In genomic region chr15:82140859-82141258, GRCh38 we compare ENCODE assay signal across 17 cellular contexts.
DNase-seq lines count a peak whose midpoint lies in the region; ATAC-seq, FAIRE-seq and TF ChIP-seq lines count a peak whose summit lies in the region.
"Had no signal": no experiment of that assay in that cellular context is flagged by ENCODE, and none has a peak within 500 bp of the region (broad histone marks: within the 10 kb centered on the region; RNA-seq: fewer than 3 reads in every experiment).

No MANE protein-coding gene starts in this region.

- intact Hi-C loops in activated T-helper 2 cell treated with anti-CD3 and anti-CD28 coated beads, Interferon-gamma antibody, Interleukin-2, Interleukin-4, amounts not matched to agents 10 μg/mL and 5 μg/mL and 100 μg/mL, durations not matched to agents 14 hours and 24 hours and 36 hours (cut with micrococcal nuclease): no loop called here

- H3K9me3 ChIP-seq in keratinocyte (ENCODE audit: control insufficient read depth, low read depth, low read length) (no peaks in the 10 kb centered on the region), neural progenitor cell (ENCODE audit: low read depth) (no peaks in the 10 kb centered on the region)

- no peak overlapping the region for H3K9ac ChIP-seq in keratinocyte (ENCODE audit: control insufficient read depth, extremely low read depth, insufficient read depth, low read length)
- H3K9ac ChIP-seq in neural progenitor cell: no peak overlapping the region
- H3K9ac ChIP-seq: KMS-11 had no signal

- H3K36me3 Mint-ChIP-seq in activated T-helper 2 cell treated with anti-CD3 and anti-CD28 coated beads, Interferon-gamma antibody, Interleukin-2, Interleukin-4, amounts not matched to agents 10 μg/mL and 5 μg/mL and 100 μg/mL, durations not matched to agents 14 hours and 24 hours and 36 hours (ENCODE audit: low read depth): peaks cover 15% of the 10 kb centered on the region
- peaks cover 6% of the 10 kb centered on the region for H3K36me3 Mint-ChIP-seq in neural progenitor cell

- H3K4me1 ChIP-seq in keratinocyte (ENCODE audit: control insufficient read depth, extremely low read depth, insufficient read depth, low read length): peaks cover 12% of the 10 kb centered on the region
- no peaks in the 10 kb centered on the region for H3K4me1 ChIP-seq in neural progenitor cell

- H2AFZ ChIP-seq in keratinocyte (ENCODE audit: control insufficient read depth, low read length): no peak overlapping the region
- no peak overlapping the region for H2AFZ ChIP-seq in neural progenitor cell (replicated peaks)

- H3K79me2 ChIP-seq in keratinocyte (ENCODE audit: control insufficient read depth, insufficient read depth, low read length): no peaks in the 10 kb centered on the region
- H3K79me2 ChIP-seq in neural progenitor cell (ENCODE audit: low read depth): no peaks in the 10 kb centered on the region

- H3K9me1 ChIP-seq in keratinocyte (ENCODE audit: control insufficient read depth, extremely low read depth, insufficient read depth, low read length): no peaks in the 10 kb centered on the region

- H3K36me3 ChIP-seq in keratinocyte (ENCODE audit: control insufficient read depth in 2 of 2, extremely low read depth in 1 of 2, insufficient read depth in 2 of 2, low read length in 2 of 2) (peaks cover 3 to 13% of the 10 kb centered on the region in 2 experiments), neural progenitor cell (no peaks in the 10 kb centered on the region)

- H3K27ac ChIP-seq in C4-2B: peak overlapping the region; percentile 34; the same call in 1 of the 2 replicates
- H3K27ac ChIP-seq in keratinocyte (ENCODE audit: control insufficient read depth, insufficient read depth, low read length): peak overlapping the region; percentile 10
- H3K27ac ChIP-seq in neural progenitor cell: no peak overlapping the region
- H3K27ac ChIP-seq: KMS-11 had no signal

- H3K4me2 ChIP-seq in keratinocyte (ENCODE audit: control insufficient read depth, extremely low read depth, insufficient read depth, low read depth, low read length): peak overlapping the region; percentile 27
- no peak overlapping the region for H3K4me2 ChIP-seq in neural progenitor cell
- H3K4me2 ChIP-seq: KMS-11 had no signal

- H3K27ac Mint-ChIP-seq in activated T-helper 2 cell treated with anti-CD3 and anti-CD28 coated beads, Interferon-gamma antibody, Interleukin-2, Interleukin-4, amounts not matched to agents 10 μg/mL and 5 μg/mL and 100 μg/mL, durations not matched to agents 14 hours and 24 hours and 36 hours: peak overlapping the region; percentile 7
- no peak overlapping the region for H3K27ac Mint-ChIP-seq in neural progenitor cell

- no peak overlapping the region for H3K4me3 ChIP-seq in LNCaP clone FGC (ENCODE audit: low read depth, low read length)
- H3K4me3 ChIP-seq in keratinocyte (ENCODE audit: control insufficient read depth in 2 of 3, extremely low read depth in 1 of 3, insufficient read depth in 2 of 3, low read depth in 1 of 3, low read length in 3 of 3): no peak overlapping the region
- no peak overlapping the region for H3K4me3 ChIP-seq in neural progenitor cell

- no peaks in the 10 kb centered on the region for H3K27me3 Mint-ChIP-seq in activated T-helper 2 cell treated with anti-CD3 and anti-CD28 coated beads, Interferon-gamma antibody, Interleukin-2, Interleukin-4, amounts not matched to agents 10 μg/mL and 5 μg/mL and 100 μg/mL, durations not matched to agents 14 hours and 24 hours and 36 hours (ENCODE audit: low read depth)
- H3K27me3 Mint-ChIP-seq in neural progenitor cell (ENCODE audit: insufficient read depth, low read depth): peaks cover 2% of the 10 kb centered on the region
- H3K27me3 Mint-ChIP-seq: CD4-positive, alpha-beta memory T cell; stimulated activated naive CD8-positive, alpha-beta T cell treated with anti-CD3 and anti-CD28 coated beads, Interleukin-15, amount 100 ng/mL, for 72 hours had no signal

- no peak for TF ChIP-seq CTCF in C4-2B (conservative IDR thresholded peaks at IDR 0.05)
- TF ChIP-seq CTCF in LNCaP clone FGC (IDR thresholded peaks at IDR 0.05; ENCODE audit: control insufficient read depth, extremely low read depth, insufficient read depth): no peak
- no peak for TF ChIP-seq CTCF in keratinocyte (optimal IDR thresholded peaks at IDR 0.05 in 1 of 3, IDR thresholded peaks at IDR 0.05 in 1 of 3, conservative IDR thresholded peaks at IDR 0.05 in 1 of 3; ENCODE audit: extremely low read depth in 1 of 3, insufficient read depth in 2 of 3, low read length in 3 of 3)
- TF ChIP-seq CTCF in neural progenitor cell (IDR thresholded peaks at IDR 0.05): no peak

- dilution Hi-C loops in keratinocyte (cut with MboI; ENCODE audit: extremely low pct_ligation_motif_present, low sequenced_read_pairs): no loop called here

- no peaks in the 10 kb centered on the region for H4K20me1 ChIP-seq in keratinocyte (ENCODE audit: control insufficient read depth, extremely low read depth, insufficient read depth, low read length)
- no peaks in the 10 kb centered on the region for H4K20me1 ChIP-seq in neural progenitor cell (ENCODE audit: low read depth)

- no peak for ATAC-seq in HG02884 (IDR thresholded peaks at IDR 0.05; ENCODE audit: unreplicated experiment)
- ATAC-seq in GM18909 (IDR thresholded peaks at IDR 0.05; ENCODE audit: poor library complexity, unreplicated experiment): no peak
- ATAC-seq: stimulated activated naive CD8-positive, alpha-beta T cell treated with anti-CD3 and anti-CD28 coated beads, Interleukin-15, amount 100 ng/mL, for 72 hours had no signal

- H3K27me3 ChIP-seq in keratinocyte (ENCODE audit: control insufficient read depth, extremely low read depth, insufficient read depth, low read length) (no peaks in the 10 kb centered on the region), neural progenitor cell (no peaks in the 10 kb centered on the region)

- H3K4me3 Mint-ChIP-seq in activated T-helper 2 cell treated with anti-CD3 and anti-CD28 coated beads, Interferon-gamma antibody, Interleukin-2, Interleukin-4, amounts not matched to agents 10 μg/mL and 5 μg/mL and 100 μg/mL, durations not matched to agents 14 hours and 24 hours and 36 hours (ENCODE audit: low read depth): no peak overlapping the region
- H3K4me3 Mint-ChIP-seq in neural progenitor cell: no peak overlapping the region
- H3K4me3 Mint-ChIP-seq: CD4-positive, alpha-beta memory T cell; H9; stimulated activated naive CD8-positive, alpha-beta T cell treated with anti-CD3 and anti-CD28 coated beads, Interleukin-15, amount 100 ng/mL, for 72 hours had no signal

- H3K4me1 Mint-ChIP-seq in activated T-helper 2 cell treated with anti-CD3 and anti-CD28 coated beads, Interferon-gamma antibody, Interleukin-2, Interleukin-4, amounts not matched to agents 10 μg/mL and 5 μg/mL and 100 μg/mL, durations not matched to agents 14 hours and 24 hours and 36 hours (ENCODE audit: low read depth): peaks cover 5% of the 10 kb centered on the region
- H3K4me1 Mint-ChIP-seq in neural progenitor cell: peaks cover 5% of the 10 kb centered on the region

- DNase-seq in LNCaP clone FGC (ENCODE audit: low read depth) (peak; percentile 79), keratinocyte (ENCODE audit: low read depth, low spot score) (no peak), neural progenitor cell (ENCODE audit: low spot score) (no peak), OCI-M1 (lab: John Stamatoyannopoulos, UW) (no peak)
- DNase-seq in activated T-helper 2 cell treated with anti-CD3 and anti-CD28 coated beads, Interferon-gamma antibody, Interleukin-2, Interleukin-4, amounts not matched to agents 10 μg/mL and 5 μg/mL and 100 μg/mL, durations not matched to agents 14 hours and 24 hours and 36 hours (ENCODE audit: low spot score): no peak
- DNase-seq: activated CD4-positive, alpha-beta T cell treated with anti-CD3 and anti-CD28 coated beads for 1 hour; activated naive CD4-positive, alpha-beta T cell; aorta; CD4-positive, alpha-beta memory T cell; H9; NCI-H1105; Right ventricle myocardium superior; stimulated activated naive CD8-positive, alpha-beta T cell treated with anti-CD3 and anti-CD28 coated beads, Interleukin-15, amount 100 ng/mL, for 72 hours had no signal

- H3K9me3 Mint-ChIP-seq in activated T-helper 2 cell treated with anti-CD3 and anti-CD28 coated beads, Interferon-gamma antibody, Interleukin-2, Interleukin-4, amounts not matched to agents 10 μg/mL and 5 μg/mL and 100 μg/mL, durations not matched to agents 14 hours and 24 hours and 36 hours: no peaks in the 10 kb centered on the region
- H3K9me3 Mint-ChIP-seq in neural progenitor cell: no peaks in the 10 kb centered on the region
- H3K9me3 Mint-ChIP-seq: CD4-positive, alpha-beta memory T cell; H9; stimulated activated naive CD8-positive, alpha-beta T cell treated with anti-CD3 and anti-CD28 coated beads, Interleukin-15, amount 100 ng/mL, for 72 hours had no signal

- H3F3A ChIP-seq in neural progenitor cell (ENCODE audit: low read depth): no peaks in the 10 kb centered on the region

- peak; percentile 74 for FAIRE-seq in keratinocyte (lab: Jason Lieb, UNC)
